1 cellular context compared by ENCODE assay signal in genomic region chr2:46225150-46225480, GRCh38.
TF ChIP-seq lines count a peak whose summit lies in the region.

No MANE protein-coding gene starts in this region.

TF ChIP-seq in WTC11, 78 proteins besides CTCF, POLR2A, EP300 and RAD21 (continued from another document):
- TF ChIP-seq, protein P1, sequence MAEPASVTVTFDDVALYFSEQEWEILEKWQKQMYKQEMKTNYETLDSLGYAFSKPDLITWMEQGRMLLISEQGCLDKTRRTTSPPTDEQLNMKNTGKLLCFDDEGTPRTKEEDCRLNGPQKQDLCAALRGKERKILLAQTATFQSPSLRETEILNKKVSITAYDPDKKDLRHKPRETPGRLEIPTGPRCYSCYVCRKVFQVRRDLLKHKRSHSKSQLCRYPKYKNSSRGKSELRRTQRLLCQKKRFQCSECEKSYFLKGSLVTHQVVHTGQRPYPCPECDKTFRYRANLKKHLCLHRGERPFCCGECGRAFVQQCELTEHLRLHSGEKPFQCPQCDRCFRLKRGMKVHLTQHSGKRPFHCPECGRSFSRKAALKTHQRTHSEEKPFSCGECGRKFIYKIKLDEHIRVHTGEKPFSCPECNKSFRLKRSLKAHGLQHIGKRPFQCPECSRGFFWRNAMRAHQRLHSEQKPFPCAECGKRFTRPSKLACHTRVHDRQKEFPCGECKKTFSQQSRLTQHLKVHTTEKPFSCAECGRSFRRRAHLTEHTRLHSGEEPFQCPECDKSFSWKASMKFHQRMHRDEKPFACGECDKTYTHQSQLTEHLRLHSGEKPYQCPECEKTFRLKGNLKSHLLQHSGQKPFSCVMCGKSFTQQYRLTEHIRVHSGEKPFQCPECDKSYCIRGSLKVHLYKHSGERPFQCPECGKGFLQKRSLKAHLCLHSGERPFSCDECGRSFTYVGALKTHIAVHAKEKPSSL (CRISPR knock-in tag; conservative IDR thresholded peaks at IDR 0.05) = no peak
- TF ChIP-seq SMAD3 (CRISPR knock-in tag; IDR thresholded peaks at IDR 0.05; ENCODE audit: borderline replicate concordance) (no peak), ERG (CRISPR knock-in tag; IDR thresholded peaks at IDR 0.05) (no peak), SP1 (CRISPR knock-in tag; conservative IDR thresholded peaks at IDR 0.05) (no peak), ZSCAN18 (CRISPR knock-in tag; IDR thresholded peaks at IDR 0.05) (no peak), EMX1 (CRISPR knock-in tag; IDR thresholded peaks at IDR 0.05) (no peak), ZNF232 (CRISPR knock-in tag; IDR thresholded peaks at IDR 0.05) (no peak)
